ENCODE assay signal across 1 cellular context in the genomic region with DNA sequence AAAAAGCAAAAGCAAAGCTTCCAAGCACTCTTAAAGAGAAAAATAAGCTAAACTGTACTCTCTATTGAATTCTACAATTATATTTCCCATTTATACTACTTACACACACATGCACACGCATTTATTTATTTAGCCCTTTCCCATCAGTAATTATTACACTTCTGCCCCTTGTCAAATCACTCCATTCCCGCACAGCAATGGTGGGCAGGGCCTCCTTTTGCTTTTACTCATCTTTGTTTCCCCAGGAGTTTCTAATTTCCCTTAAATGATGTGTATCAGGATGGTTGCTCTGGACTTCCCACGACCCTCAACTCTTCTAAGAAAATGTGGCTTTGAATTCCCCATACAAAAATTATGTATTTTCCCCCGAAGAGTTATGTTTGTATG.
TF ChIP-seq lines count a peak whose summit lies in the region.

No MANE protein-coding gene starts in this region.

TF ChIP-seq in H1, 55 proteins besides CTCF, POLR2A, EP300 and RAD21:
- TF ChIP-seq, protein P1, sequence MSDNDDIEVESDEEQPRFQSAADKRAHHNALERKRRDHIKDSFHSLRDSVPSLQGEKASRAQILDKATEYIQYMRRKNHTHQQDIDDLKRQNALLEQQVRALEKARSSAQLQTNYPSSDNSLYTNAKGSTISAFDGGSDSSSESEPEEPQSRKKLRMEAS (IDR thresholded peaks at IDR 0.05): no peak
- TF ChIP-seq SRF (IDR thresholded peaks at IDR 0.05; ENCODE audit: low read depth, low read length) (no peak), RFX5 (IDR thresholded peaks at IDR 0.05; ENCODE audit: borderline replicate concordance, low read depth, low read length) (no peak), CHD1 (IDR thresholded peaks at IDR 0.05; ENCODE audit: low read depth, low read length) (no peak), EZH2 (IDR thresholded peaks at IDR 0.05; ENCODE audit: low read depth, low read length, severe bottlenecking) (no peak), CBX8 (IDR thresholded peaks at IDR 0.05; ENCODE audit: borderline replicate concordance, low read depth, low read length) (no peak), TAF1 (IDR thresholded peaks at IDR 0.05; ENCODE audit: low read depth, low read length) (no peak), SIRT6 (IDR thresholded peaks at IDR 0.05; ENCODE audit: low read length) (no peak), GABPA (IDR thresholded peaks at IDR 0.05; ENCODE audit: borderline replicate concordance, insufficient read depth, low read length) (no peak)
